In genomic region chr20:14830466-14830865, GRCh38 we compare ENCODE assay signal across 9 cellular contexts.
DNase-seq lines count a peak whose midpoint lies in the region; ATAC-seq, FAIRE-seq and TF ChIP-seq lines count a peak whose summit lies in the region.
"Had no signal": no experiment of that assay in that cellular context is flagged by ENCODE, and none has a peak within 500 bp of the region (broad histone marks: within the 10 kb centered on the region; RNA-seq: fewer than 3 reads in every experiment).

No MANE protein-coding gene starts in this region.

- peak; percentile 6 for DNase-seq in GM12891 (ENCODE audit: insufficient read length, low spot score)
- DNase-seq in NCI-H1417 (lab: John Stamatoyannopoulos, UW), result peak in 2 of 3 experiments; percentile 58 to 85
- DNase-seq in activated T-helper 1 cell treated with anti-CD3 and anti-CD28 coated beads, Interleukin-12 subunit alpha, Interleukin-12 subunit beta, Interleukin-2, Interleukin-4 antibody, amounts not matched to agents 30 ng/mL and 10 ng/mL and 1 ng/mL, durations not matched to agents 14 hours and 24 hours and 36 hours (ENCODE audit: low spot score), result no peak
- DNase-seq in activated CD8-positive, alpha-beta T cell treated with anti-CD3 and anti-CD28 coated beads, Interleukin-2, amount 10 ng/mL, durations not matched to agents 7 days and 5 days, result no peak
- DNase-seq in HT-29 (ENCODE audit: low spot score), result no peak
- DNase-seq in stimulated activated CD4-positive, alpha-beta T cell treated with anti-CD3 and anti-CD28 coated beads, Interleukin-4, amount 100 ng/mL, for 1 hour, result no peak
- DNase-seq: activated CD4-positive, alpha-beta T cell treated with anti-CD3 and anti-CD28 coated beads, Interleukin-2, amount 10 ng/mL, durations not matched to agents 24 days and 14 days had no signal

- no peak for TF ChIP-seq POLR2A in GM12891 (IDR thresholded peaks at IDR 0.05; ENCODE audit: low read depth, low read length)

- H3K27ac Mint-ChIP-seq in activated T-helper 1 cell treated with anti-CD3 and anti-CD28 coated beads, Interleukin-12 subunit alpha, Interleukin-12 subunit beta, Interleukin-2, Interleukin-4 antibody, amounts not matched to agents 30 ng/mL and 10 ng/mL and 1 ng/mL, durations not matched to agents 14 hours and 24 hours and 36 hours, result no peak overlapping the region
- no peak overlapping the region for H3K27ac Mint-ChIP-seq in activated CD8-positive, alpha-beta T cell treated with anti-CD3 and anti-CD28 coated beads, Interleukin-2, amount 10 ng/mL, durations not matched to agents 7 days and 5 days
- H3K27ac Mint-ChIP-seq: activated CD4-positive, alpha-beta T cell treated with anti-CD3 and anti-CD28 coated beads, Interleukin-2, amount 10 ng/mL, durations not matched to agents 24 days and 14 days had no signal

- H3K4me1 Mint-ChIP-seq in activated T-helper 1 cell treated with anti-CD3 and anti-CD28 coated beads, Interleukin-12 subunit alpha, Interleukin-12 subunit beta, Interleukin-2, Interleukin-4 antibody, amounts not matched to agents 30 ng/mL and 10 ng/mL and 1 ng/mL, durations not matched to agents 14 hours and 24 hours and 36 hours (ENCODE audit: low read depth), result no peaks in the 10 kb centered on the region
- H3K4me1 Mint-ChIP-seq in activated CD8-positive, alpha-beta T cell treated with anti-CD3 and anti-CD28 coated beads, Interleukin-2, amount 10 ng/mL, durations not matched to agents 7 days and 5 days (ENCODE audit: low read depth), result no peaks in the 10 kb centered on the region
- H3K4me1 Mint-ChIP-seq: activated CD4-positive, alpha-beta T cell treated with anti-CD3 and anti-CD28 coated beads, Interleukin-2, amount 10 ng/mL, durations not matched to agents 24 days and 14 days had no signal

- intact Hi-C loops in activated T-helper 1 cell treated with anti-CD3 and anti-CD28 coated beads, Interleukin-12 subunit alpha, Interleukin-12 subunit beta, Interleukin-2, Interleukin-4 antibody, amounts not matched to agents 30 ng/mL and 10 ng/mL and 1 ng/mL, durations not matched to agents 14 hours and 24 hours and 36 hours (cut with micrococcal nuclease), result no loop called here

- no peaks in the 10 kb centered on the region for H3K36me3 Mint-ChIP-seq in activated T-helper 1 cell treated with anti-CD3 and anti-CD28 coated beads, Interleukin-12 subunit alpha, Interleukin-12 subunit beta, Interleukin-2, Interleukin-4 antibody, amounts not matched to agents 30 ng/mL and 10 ng/mL and 1 ng/mL, durations not matched to agents 14 hours and 24 hours and 36 hours (ENCODE audit: low read depth)
- no peaks in the 10 kb centered on the region for H3K36me3 Mint-ChIP-seq in activated CD8-positive, alpha-beta T cell treated with anti-CD3 and anti-CD28 coated beads, Interleukin-2, amount 10 ng/mL, durations not matched to agents 7 days and 5 days (ENCODE audit: low read depth)

- no peak for FAIRE-seq in GM12891 (lab: Jason Lieb, UNC)

- POLR2A ChIA-PET in activated CD8-positive, alpha-beta T cell treated with anti-CD3 and anti-CD28 coated beads, Interleukin-2, amount 10 ng/mL, durations not matched to agents 7 days and 5 days (lab: Charles Lee), result no interaction called here

- no peak overlapping the region for H3K4me3 Mint-ChIP-seq in activated T-helper 1 cell treated with anti-CD3 and anti-CD28 coated beads, Interleukin-12 subunit alpha, Interleukin-12 subunit beta, Interleukin-2, Interleukin-4 antibody, amounts not matched to agents 30 ng/mL and 10 ng/mL and 1 ng/mL, durations not matched to agents 14 hours and 24 hours and 36 hours
- no peak overlapping the region for H3K4me3 Mint-ChIP-seq in activated CD8-positive, alpha-beta T cell treated with anti-CD3 and anti-CD28 coated beads, Interleukin-2, amount 10 ng/mL, durations not matched to agents 7 days and 5 days
- H3K4me3 Mint-ChIP-seq: activated CD4-positive, alpha-beta T cell treated with anti-CD3 and anti-CD28 coated beads, Interleukin-2, amount 10 ng/mL, durations not matched to agents 24 days and 14 days had no signal

- ATAC-seq in GM19452 (IDR thresholded peaks at IDR 0.05; ENCODE audit: unreplicated experiment), result peak; percentile 72
- peak; percentile 58 for ATAC-seq in HG02970 (IDR thresholded peaks at IDR 0.05; ENCODE audit: low FRiP score, unreplicated experiment)
- no peak for ATAC-seq in activated CD8-positive, alpha-beta T cell treated with anti-CD3 and anti-CD28 coated beads, Interleukin-2, amount 10 ng/mL, durations not matched to agents 7 days and 5 days

- H3K9me3 Mint-ChIP-seq in activated T-helper 1 cell treated with anti-CD3 and anti-CD28 coated beads, Interleukin-12 subunit alpha, Interleukin-12 subunit beta, Interleukin-2, Interleukin-4 antibody, amounts not matched to agents 30 ng/mL and 10 ng/mL and 1 ng/mL, durations not matched to agents 14 hours and 24 hours and 36 hours, result no peaks in the 10 kb centered on the region
- no peaks in the 10 kb centered on the region for H3K9me3 Mint-ChIP-seq in activated CD8-positive, alpha-beta T cell treated with anti-CD3 and anti-CD28 coated beads, Interleukin-2, amount 10 ng/mL, durations not matched to agents 7 days and 5 days (ENCODE audit: insufficient read depth)
- H3K9me3 Mint-ChIP-seq: activated CD4-positive, alpha-beta T cell treated with anti-CD3 and anti-CD28 coated beads, Interleukin-2, amount 10 ng/mL, durations not matched to agents 24 days and 14 days had no signal

- H3K27me3 Mint-ChIP-seq in activated T-helper 1 cell treated with anti-CD3 and anti-CD28 coated beads, Interleukin-12 subunit alpha, Interleukin-12 subunit beta, Interleukin-2, Interleukin-4 antibody, amounts not matched to agents 30 ng/mL and 10 ng/mL and 1 ng/mL, durations not matched to agents 14 hours and 24 hours and 36 hours (ENCODE audit: insufficient read depth), result no peaks in the 10 kb centered on the region
- no peaks in the 10 kb centered on the region for H3K27me3 Mint-ChIP-seq in activated CD8-positive, alpha-beta T cell treated with anti-CD3 and anti-CD28 coated beads, Interleukin-2, amount 10 ng/mL, durations not matched to agents 7 days and 5 days (ENCODE audit: low read depth)
- H3K27me3 Mint-ChIP-seq: activated CD4-positive, alpha-beta T cell treated with anti-CD3 and anti-CD28 coated beads, Interleukin-2, amount 10 ng/mL, durations not matched to agents 24 days and 14 days had no signal

- CTCF ChIA-PET in activated CD8-positive, alpha-beta T cell treated with anti-CD3 and anti-CD28 coated beads, Interleukin-2, amount 10 ng/mL, durations not matched to agents 7 days and 5 days (lab: Charles Lee), result no interaction called here

TF ChIP-seq in GM12891, 5 proteins besides CTCF, POLR2A, EP300 and RAD21:
- TF ChIP-seq POU2F2 (IDR thresholded peaks at IDR 0.05; ENCODE audit: low read depth, low read length) (peak; percentile 88), SPI1 (IDR thresholded peaks at IDR 0.05; ENCODE audit: low read depth, low read length) (peak; percentile 94), TAF1 (IDR thresholded peaks at IDR 0.05; ENCODE audit: low read depth, low read length) (no peak)
TF ChIP-seq in GM12891: peak in this region for 2.

Comparison
In these comparisons a context has a peak if more than half of its experiments do, and no peak if none do; other contexts are left out.
1. DNase-seq: peak in GM12891 (single experiment) and NCI-H1417 (2 of 3); none in activated T-helper 1 cell treated with anti-CD3 and anti-CD28 coated beads, Interleukin-12 subunit alpha, Interleukin-12 subunit beta, Interleukin-2, Interleukin-4 antibody, amounts not matched to agents 30 ng/mL and 10 ng/mL and 1 ng/mL, durations not matched to agents 14 hours and 24 hours and 36 hours (single experiment), activated CD8-positive, alpha-beta T cell treated with anti-CD3 and anti-CD28 coated beads, Interleukin-2, amount 10 ng/mL, durations not matched to agents 7 days and 5 days (single experiment), HT-29 (single experiment) and stimulated activated CD4-positive, alpha-beta T cell treated with anti-CD3 and anti-CD28 coated beads, Interleukin-4, amount 100 ng/mL, for 1 hour (single experiment).